ENCODE assay signal across 8 cellular contexts in genomic region chrX:40468033-40468979, GRCh38.
DNase-seq lines count a peak whose midpoint lies in the region; ATAC-seq and TF ChIP-seq lines count a peak whose summit lies in the region.

No MANE protein-coding gene starts in this region.

- no peaks in the 10 kb centered on the region for H3K27me3 ChIP-seq in SJSA1 (replicated peaks)

- no peaks in the 10 kb centered on the region for H3K9me3 ChIP-seq in SJSA1 (replicated peaks)

- H3K27ac ChIP-seq in SJSA1, result no peak overlapping the region

- peak; percentile 22 for TF ChIP-seq CTCF in cardiac fibroblast (IDR thresholded peaks at IDR 0.05; ENCODE audit: low read depth, low read length)

- DNase-seq in DMS53 treated with DMSO at 0.1 percent for 48 hours (lab: John Stamatoyannopoulos, UW; ENCODE audit: unreplicated experiment) (peak; percentile 82), NAMALWA (ENCODE audit: low spot score) (peak; percentile 25), SJSA1 (ENCODE audit: low read depth in 1 of 2, low spot score in 2 of 2) (peak; percentile 39 to 42), cardiac fibroblast (ENCODE audit: low read depth in 2 of 2) (peak; percentile 43 to 70), kidney tubule cell (ENCODE audit: low spot score) (peak; percentile 70), T1000 (lab: John Stamatoyannopoulos, UW) (no peak)
- DNase-seq in stimulated activated CD8-positive, alpha-beta memory T cell treated with anti-CD3 and anti-CD28 coated beads, Interleukin-4, amount 100 ng/mL, for 24 hours (ENCODE audit: low read depth), result peak; percentile 11

- H3K36me3 ChIP-seq in SJSA1, result no peaks in the 10 kb centered on the region

- H3K4me1 ChIP-seq in SJSA1 (replicated peaks), result peaks cover 4% of the 10 kb centered on the region; the same call in 1 of the 2 replicates

- H3K4me3 ChIP-seq in SJSA1 (no peak overlapping the region), cardiac fibroblast (replicated peaks in 1 of 2; ENCODE audit: low read depth in 2 of 2, low read length in 2 of 2) (no peak overlapping the region)

- ATAC-seq in GM21529 (IDR thresholded peaks at IDR 0.05; ENCODE audit: unreplicated experiment), result peak; percentile 74
